In genomic region chr22:40525250-40525884, GRCh38 we compare ENCODE assay signal across 8 cellular contexts.
DNase-seq lines count a peak whose midpoint lies in the region; ATAC-seq and TF ChIP-seq lines count a peak whose summit lies in the region.

No MANE protein-coding gene starts in this region.

- ATAC-seq in mucosa of descending colon (peak; percentile 48), HG03565 (IDR thresholded peaks at IDR 0.05; ENCODE audit: unreplicated experiment) (no peak)
- ATAC-seq in stimulated activated memory B cell treated with anti-CD40 and anti-IgM and Interleukin-4, amounts not matched to agents 10 μg/mL and 1 μg/mL and 100 μg/mL, for 72 hours, result peak; percentile 70

- H3K4me1 Mint-ChIP-seq in chondrocyte (ENCODE audit: low read depth), result peaks cover 58% of the 10 kb centered on the region
- peaks cover 26% of the 10 kb centered on the region for H3K4me1 Mint-ChIP-seq in stimulated activated memory B cell treated with anti-CD40 and anti-IgM and Interleukin-4, amounts not matched to agents 10 μg/mL and 1 μg/mL and 100 μg/mL, for 72 hours

- TF ChIP-seq CTCF in AG04450 (IDR thresholded peaks at IDR 0.05; ENCODE audit: low read depth, low read length) (peak; percentile 73), chondrocyte (IDR thresholded peaks at IDR 0.05) (peak; percentile 90), mucosa of descending colon (IDR thresholded peaks at IDR 0.05) (peak; percentile 60)

- DNase-seq in AG04450 (ENCODE audit: low read depth, low spot score), result no peak
- DNase-seq in Jurkat, Clone E6-1 (ENCODE audit: low read depth, low spot score), result peak; percentile 64
- peak; percentile 58 for DNase-seq in activated CD4-positive, alpha-beta T cell treated with anti-CD3 and anti-CD28 coated beads for 1 hour
- no peak for DNase-seq in chondrocyte (ENCODE audit: low spot score)
- DNase-seq in mucosa of descending colon, result peak; percentile 60 to 71 (median 63)
- DNase-seq in NCI-H187 (lab: John Stamatoyannopoulos, UW), result no peak

- intact Hi-C loops in mucosa of descending colon (cut with DNase I, micrococcal nuclease), result no loop called here

- peaks cover 9% of the 10 kb centered on the region for H3K4me1 ChIP-seq in mucosa of descending colon (ENCODE audit: low read depth)

- H3K4me3 Mint-ChIP-seq in chondrocyte (ENCODE audit: unreplicated experiment), result no peak overlapping the region
- H3K4me3 Mint-ChIP-seq in stimulated activated memory B cell treated with anti-CD40 and anti-IgM and Interleukin-4, amounts not matched to agents 10 μg/mL and 1 μg/mL and 100 μg/mL, for 72 hours, result no peak overlapping the region

- no peak overlapping the region for H3K27ac Mint-ChIP-seq in chondrocyte (ENCODE audit: unreplicated experiment)
- H3K27ac Mint-ChIP-seq in stimulated activated memory B cell treated with anti-CD40 and anti-IgM and Interleukin-4, amounts not matched to agents 10 μg/mL and 1 μg/mL and 100 μg/mL, for 72 hours, result peak overlapping the region; percentile 44

- POLR2A ChIA-PET in AG04450 (lab: Yijun Ruan, JAX), result interaction anchor here (1.6 kb wide), 1 partner anchor 112 kb away, joined by 4 read pairs; the partner anchor contains the start of gene MRTFA

- H3K27ac ChIP-seq in AG04450 (ENCODE audit: low read depth, low read length), result no peak overlapping the region

- no peak overlapping the region for H3K4me3 ChIP-seq in AG04450 (ENCODE audit: low read depth, low read length)
- no peak overlapping the region for H3K4me3 ChIP-seq in Jurkat, Clone E6-1 (ENCODE audit: low read length)
- H3K4me3 ChIP-seq in mucosa of descending colon, result no peak overlapping the region

- peaks cover 2% of the 10 kb centered on the region for H3K36me3 Mint-ChIP-seq in chondrocyte (ENCODE audit: low read depth)
- H3K36me3 Mint-ChIP-seq in stimulated activated memory B cell treated with anti-CD40 and anti-IgM and Interleukin-4, amounts not matched to agents 10 μg/mL and 1 μg/mL and 100 μg/mL, for 72 hours, result no peaks in the 10 kb centered on the region

- H3K27me3 Mint-ChIP-seq in chondrocyte (ENCODE audit: low read depth), result no peaks in the 10 kb centered on the region
- no peaks in the 10 kb centered on the region for H3K27me3 Mint-ChIP-seq in stimulated activated memory B cell treated with anti-CD40 and anti-IgM and Interleukin-4, amounts not matched to agents 10 μg/mL and 1 μg/mL and 100 μg/mL, for 72 hours

- no peaks in the 10 kb centered on the region for H3K36me3 ChIP-seq in mucosa of descending colon (ENCODE audit: low read depth)

- no peaks in the 10 kb centered on the region for H3K27me3 ChIP-seq in AG04450 (ENCODE audit: control insufficient read depth, insufficient read depth, low read length)

- H3K9me3 ChIP-seq in AG04450 (ENCODE audit: control insufficient read depth, insufficient read depth, low read length) (peaks cover 2% of the 10 kb centered on the region), mucosa of descending colon (no peaks in the 10 kb centered on the region)

- CTCF ChIA-PET in AG04450 (lab: Charles Lee), result interaction anchor here (0.9 to 3.7 kb wide), 16 partner anchors 8 to 273 kb away, joined by 3 to 36 read pairs (median 6); no protein-coding TSS in a partner anchor

- no peaks in the 10 kb centered on the region for H3K9me3 Mint-ChIP-seq in chondrocyte (ENCODE audit: low read depth)
- H3K9me3 Mint-ChIP-seq in stimulated activated memory B cell treated with anti-CD40 and anti-IgM and Interleukin-4, amounts not matched to agents 10 μg/mL and 1 μg/mL and 100 μg/mL, for 72 hours, result no peaks in the 10 kb centered on the region

Comparison
In these comparisons a context has a peak if more than half of its experiments do, and no peak if none do; other contexts are left out.
1. DNase-seq: peak in Jurkat, Clone E6-1 (single experiment), activated CD4-positive, alpha-beta T cell treated with anti-CD3 and anti-CD28 coated beads for 1 hour (single experiment) and mucosa of descending colon (3 of 3); none in AG04450 (single experiment), chondrocyte (single experiment) and NCI-H187 (0 of 2).
2. Peak in every context shown above with its lines, with median percentiles within 50 percentile points of each other: CTCF ChIP-seq.